ENCODE assay signal across 18 cellular contexts in the genomic region with DNA sequence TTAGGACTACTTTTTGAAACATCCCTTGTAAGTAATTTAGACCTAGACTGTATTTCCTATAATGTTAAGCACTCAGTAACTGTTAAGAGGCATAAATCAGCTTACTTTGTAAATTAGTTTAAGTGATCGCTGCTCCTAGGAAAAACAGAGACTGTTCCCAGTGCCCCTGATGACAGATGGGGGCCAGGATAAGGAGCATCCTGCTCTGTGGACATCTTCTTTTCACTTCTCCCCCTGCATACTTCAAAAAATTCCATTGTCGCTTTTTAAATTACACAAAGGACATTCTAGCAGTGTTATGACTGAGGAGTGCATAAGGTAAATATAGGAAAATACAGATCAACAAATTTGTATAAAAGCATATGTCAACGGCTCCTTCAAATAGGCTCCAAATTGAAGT.
DNase-seq lines count a peak whose midpoint lies in the region; ATAC-seq and TF ChIP-seq lines count a peak whose summit lies in the region.
"Had no signal": no experiment of that assay in that cellular context is flagged by ENCODE, and none has a peak within 500 bp of the region (broad histone marks: within the 10 kb centered on the region; RNA-seq: fewer than 3 reads in every experiment).

No MANE protein-coding gene starts in this region.

- H3K36me3 Mint-ChIP-seq in T-helper 2 cell treated with Interferon-gamma antibody and Interleukin-4, amounts not matched to agents 5 μg/mL and 100 μg/mL, for 36 hours (ENCODE audit: low read depth) = no peaks in the 10 kb centered on the region
- H3K36me3 Mint-ChIP-seq: CD14-positive monocyte had no signal

- TF ChIP-seq CTCF in hepatocyte (IDR thresholded peaks at IDR 0.05; ENCODE audit: poor library complexity) (no peak), gastroesophageal sphincter (IDR thresholded peaks at IDR 0.05) (no peak), brain microvascular endothelial cell (IDR thresholded peaks at IDR 0.05; ENCODE audit: low read depth, low read length, missing control alignments) (no peak)

- no peaks in the 10 kb centered on the region for H3K9me2 ChIP-seq in hepatocyte (replicated peaks; ENCODE audit: insufficient read depth)

- H3K36me3 ChIP-seq in hepatocyte (replicated peaks; ENCODE audit: insufficient read depth, low read depth) (no peaks in the 10 kb centered on the region), gastroesophageal sphincter (no peaks in the 10 kb centered on the region), brain microvascular endothelial cell (replicated peaks) (no peaks in the 10 kb centered on the region)

- H3K27me3 ChIP-seq in hepatocyte (no peaks in the 10 kb centered on the region), gastroesophageal sphincter (peaks cover 25% of the 10 kb centered on the region), brain microvascular endothelial cell (replicated peaks) (no peaks in the 10 kb centered on the region)

- TF ChIP-seq EP300 in gastroesophageal sphincter (IDR thresholded peaks at IDR 0.05) = no peak

- in situ Hi-C loops in brain microvascular endothelial cell (cut with HindIII; ENCODE audit: low pct_ligation_motif_present, low sequenced_read_pairs) = no loop called here

- ATAC-seq in gastroesophageal sphincter (no peak), HG03095 (IDR thresholded peaks at IDR 0.05; ENCODE audit: unreplicated experiment) (no peak)
- ATAC-seq: PC-3 had no signal

- H3K9me3 Mint-ChIP-seq in T-helper 2 cell treated with Interferon-gamma antibody and Interleukin-4, amounts not matched to agents 5 μg/mL and 100 μg/mL, for 36 hours = no peaks in the 10 kb centered on the region

- TF ChIP-seq POLR2A in gastroesophageal sphincter (IDR thresholded peaks at IDR 0.05) = no peak

- no peaks in the 10 kb centered on the region for H4K20me1 ChIP-seq in hepatocyte (ENCODE audit: insufficient read depth, poor library complexity, severe bottlenecking)

- no peak overlapping the region for H2AFZ ChIP-seq in hepatocyte

- H3K4me3 ChIP-seq in hepatocyte (no peak overlapping the region), gastroesophageal sphincter (no peak overlapping the region), brain microvascular endothelial cell (ENCODE audit: low read depth, low read length) (no peak overlapping the region)
- H3K4me3 ChIP-seq: SK-N-MC had no signal

- H3K4me1 ChIP-seq in hepatocyte (ENCODE audit: insufficient read depth) (peaks cover 11% of the 10 kb centered on the region), gastroesophageal sphincter (no peaks in the 10 kb centered on the region)

- 46% methylated on average over 3 of the region's 3 CpGs for WGBS in hepatocyte (ENCODE audit: low lambda C conversion rate, missing lambda C conversion rate)
- 57 to 65% methylated on average over 3 of the region's 3 CpGs for WGBS in gastroesophageal sphincter (ENCODE audit: low coverage in 1 of 2), 2 donors

- peak overlapping the region; percentile 45 for H3K4me2 ChIP-seq in hepatocyte

- H3K27ac Mint-ChIP-seq in T-helper 2 cell treated with Interferon-gamma antibody and Interleukin-4, amounts not matched to agents 5 μg/mL and 100 μg/mL, for 36 hours = no peak overlapping the region

- no peaks in the 10 kb centered on the region for H3K79me2 ChIP-seq in hepatocyte

- H3K4me1 Mint-ChIP-seq in T-helper 2 cell treated with Interferon-gamma antibody and Interleukin-4, amounts not matched to agents 5 μg/mL and 100 μg/mL, for 36 hours (ENCODE audit: low read depth) = peaks cover 17% of the 10 kb centered on the region

- no peak for DNase-seq in T-helper 2 cell treated with Interferon-gamma antibody and Interleukin-4, amounts not matched to agents 5 μg/mL and 100 μg/mL, for 36 hours (ENCODE audit: low spot score)
- DNase-seq in T-helper 2 cell (no peak), NCI-H524 treated with DMSO at 0.1 percent for 48 hours (lab: John Stamatoyannopoulos, UW) (peak; percentile 38), hepatocyte (ENCODE audit: low spot score) (no peak), ureter (ENCODE audit: low spot score) (peak; percentile 12), brain microvascular endothelial cell (no peak)
- DNase-seq: 8988T, NCI-H1092, NCI-H1436, NCI-H187 treated with DMSO at 0.1 percent for 48 hours, NCI-H2107, PC-3, Right ventricle myocardium superior had no signal

- no peaks in the 10 kb centered on the region for H3K9me3 ChIP-seq in hepatocyte (ENCODE audit: low read depth)
- no peaks in the 10 kb centered on the region for H3K9me3 ChIP-seq in gastroesophageal sphincter

- H3K4me3 Mint-ChIP-seq in T-helper 2 cell treated with Interferon-gamma antibody and Interleukin-4, amounts not matched to agents 5 μg/mL and 100 μg/mL, for 36 hours = peak overlapping the region; percentile 61

- H3K27ac ChIP-seq in hepatocyte (no peak overlapping the region), gastroesophageal sphincter (no peak overlapping the region), brain microvascular endothelial cell (no peak overlapping the region)
- H3K27ac ChIP-seq: HL-60, SK-N-MC had no signal

- peaks cover 45% of the 10 kb centered on the region for H3K27me3 Mint-ChIP-seq in T-helper 2 cell treated with Interferon-gamma antibody and Interleukin-4, amounts not matched to agents 5 μg/mL and 100 μg/mL, for 36 hours (ENCODE audit: low read depth)

Comparison
In these comparisons a context has a peak if more than half of its experiments do, and no peak if none do; other contexts are left out.
1. DNase-seq: peak in NCI-H524 treated with DMSO at 0.1 percent for 48 hours (single experiment) and ureter (single experiment); none in T-helper 2 cell treated with Interferon-gamma antibody and Interleukin-4, amounts not matched to agents 5 μg/mL and 100 μg/mL, for 36 hours (single experiment), T-helper 2 cell (0 of 5), hepatocyte (single experiment) and brain microvascular endothelial cell (single experiment).